9 cellular contexts compared by ENCODE assay signal in the genomic region with DNA sequence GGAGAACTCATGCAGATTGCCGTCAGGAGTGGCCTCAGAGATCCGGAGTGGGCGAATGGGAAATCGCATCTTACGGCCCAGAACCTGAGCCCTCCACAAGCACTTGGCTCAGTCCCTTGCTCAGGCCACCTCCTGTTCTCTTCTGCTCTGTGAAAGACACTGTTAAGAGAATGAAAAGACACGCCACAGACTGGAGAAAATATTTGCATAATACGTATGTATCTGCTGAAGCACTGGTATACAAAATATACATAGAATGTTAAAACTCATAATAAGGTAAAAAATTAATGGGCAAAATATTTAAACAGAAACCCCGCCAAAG. TPM values are rescaled to one million over a fixed set of nuclear protein-coding genes. Genes with fewer than 3 reads are reported as not detected.
A peak's percentile ranks its signal among the peaks of the same experiment; 100 is the strongest.
DNase-seq lines count a peak whose midpoint lies in the region; ATAC-seq and FAIRE-seq lines count a peak whose summit lies in the region.
"Had no signal": no experiment of that assay in that cellular context is flagged by ENCODE, and none has a peak within 500 bp of the region (broad histone marks: within the 10 kb centered on the region; RNA-seq: fewer than 3 reads in every experiment).

No MANE protein-coding gene starts in this region.

- H3K27me3 Mint-ChIP-seq in activated naive CD8-positive, alpha-beta T cell, result peaks cover 56% of the 10 kb centered on the region

- peaks cover 0 to 5% (median 0%) of the 10 kb centered on the region in 10 experiments; a peak in 1 of 20 replicates for H3K4me1 ChIP-seq in BLaER1 treated with 17β-estradiol and CSF1 and Interleukin-3, amounts not matched to agents 10 nM and 100 nM
- no peaks in the 10 kb centered on the region for H3K4me1 ChIP-seq in HAP-1
- no peaks in the 10 kb centered on the region for H3K4me1 ChIP-seq in mesodermal cell (ENCODE audit: control insufficient read depth, insufficient read depth, low read length, poor library complexity, severe bottlenecking)
- H3K4me1 ChIP-seq in small intestine (ENCODE audit: control insufficient read depth in 2 of 2, insufficient read depth in 1 of 2, low read depth in 1 of 2, low read length in 1 of 2), result no peaks in the 10 kb centered on the region

- DNase-seq in HAP-1 (ENCODE audit: low spot score in 2 of 2) (no peak), SHP77 (lab: John Stamatoyannopoulos, UW) (no peak), iPS-NIHi11 (ENCODE audit: low spot score) (no peak), small intestine (no peak)

- H3K4me3 Mint-ChIP-seq in activated naive CD8-positive, alpha-beta T cell, result peak overlapping the region; percentile 83

- no peak for ATAC-seq in HG03139 (IDR thresholded peaks at IDR 0.05; ENCODE audit: unreplicated experiment)

- H3K4me3 ChIP-seq in BLaER1 treated with 17β-estradiol and CSF1 and Interleukin-3, amounts not matched to agents 10 nM and 100 nM, result peak overlapping the region; percentile 52 to 74 (median 65)
- H3K4me3 ChIP-seq in HAP-1 (peak overlapping the region; percentile 38), mesodermal cell (ENCODE audit: extremely low read depth, insufficient read depth, low read length, poor library complexity, severe bottlenecking) (peak overlapping the region; percentile 53), small intestine (ENCODE audit: low read depth in 1 of 2, low read length in 2 of 2) (peak overlapping the region in 1 of 2 donors; percentile 61)

- peaks cover 0 to 21% (median 14%) of the 10 kb centered on the region in 11 experiments; a peak in 14 of 22 replicates for H3K27me3 ChIP-seq in BLaER1 treated with 17β-estradiol and CSF1 and Interleukin-3, amounts not matched to agents 10 nM and 100 nM
- H3K27me3 ChIP-seq in HAP-1 (ENCODE audit: low read depth) (0 out of 2 replicates have a peak, but pooled peaks cover 7% of the 10 kb centered on the region), small intestine (ENCODE audit: control insufficient read depth in 2 of 2, insufficient read depth in 2 of 2, low read length in 2 of 2) (peaks cover 0 to 24% of the 10 kb centered on the region in 2 donors)

- no peaks in the 10 kb centered on the region for H4K20me1 ChIP-seq in BLaER1 treated with 17β-estradiol and CSF1 and Interleukin-3, amounts not matched to agents 10 nM and 100 nM

- WGBS in mesodermal cell (ENCODE audit: insufficient coverage in 2 of 2), 2 experiments, result 8 to 17% methylated on average over 5 of the region's 8 CpGs
- WGBS in small intestine, 3 donors, result 3 to 14% (median 9%) methylated on average over 8 of the region's 8 CpGs

- no peak overlapping the region for H3K27ac ChIP-seq in BLaER1 treated with 17β-estradiol and CSF1 and Interleukin-3, amounts not matched to agents 10 nM and 100 nM
- H3K27ac ChIP-seq in mesodermal cell (ENCODE audit: low read depth, low read length, severe bottlenecking) (no peak overlapping the region), small intestine (ENCODE audit: low read depth in 1 of 2, low read length in 1 of 2) (no peak overlapping the region)
- H3K27ac ChIP-seq: neutrophil had no signal

- H3K9ac ChIP-seq in BLaER1 treated with 17β-estradiol and CSF1 and Interleukin-3, amounts not matched to agents 10 nM and 100 nM, result peak overlapping the region in 3 of 11 experiments; percentile 58 to 72 (median 70); a peak in 2 of 22 replicates

- FAIRE-seq in small intestine (lab: Jason Lieb, UNC), result no peak

- H3K9me3 Mint-ChIP-seq in activated naive CD8-positive, alpha-beta T cell (ENCODE audit: low read depth), result no peaks in the 10 kb centered on the region

- peaks cover 9 to 23% (median 15%) of the 10 kb centered on the region in 11 experiments; a peak in 21 of 22 replicates for H3K9me3 ChIP-seq in BLaER1 treated with 17β-estradiol and CSF1 and Interleukin-3, amounts not matched to agents 10 nM and 100 nM (replicated peaks in 1 of 11)
- H3K9me3 ChIP-seq in HAP-1 (no peaks in the 10 kb centered on the region), mesodermal cell (ENCODE audit: control insufficient read depth, low read length) (peaks cover 12% of the 10 kb centered on the region), small intestine (ENCODE audit: control insufficient read depth, low read depth) (no peaks in the 10 kb centered on the region)
- H3K9me3 ChIP-seq: neutrophil had no signal

- peak overlapping the region; percentile 55 to 84 (median 76); a peak in 21 of 22 replicates for H3K4me2 ChIP-seq in BLaER1 treated with 17β-estradiol and CSF1 and Interleukin-3, amounts not matched to agents 10 nM and 100 nM

- H3K27ac Mint-ChIP-seq in activated naive CD8-positive, alpha-beta T cell, result no peak overlapping the region

- peaks cover 9% of the 10 kb centered on the region for H3K4me1 Mint-ChIP-seq in activated naive CD8-positive, alpha-beta T cell (ENCODE audit: low read depth)

- in situ Hi-C loops in HAP-1 (cut with MboI; ENCODE audit: low sequenced_read_pairs), result no loop called here

- H3K36me3 Mint-ChIP-seq in activated naive CD8-positive, alpha-beta T cell, result no peaks in the 10 kb centered on the region

- H3K36me3 ChIP-seq in BLaER1 treated with 17β-estradiol and CSF1 and Interleukin-3, amounts not matched to agents 10 nM and 100 nM, result no peaks in the 10 kb centered on the region
- H3K36me3 ChIP-seq in HAP-1 (replicated peaks), result no peaks in the 10 kb centered on the region
- no peaks in the 10 kb centered on the region for H3K36me3 ChIP-seq in mesodermal cell (ENCODE audit: control insufficient read depth, insufficient read depth, low read length)
- H3K36me3 ChIP-seq in small intestine (ENCODE audit: control insufficient read depth in 2 of 2, insufficient read depth in 2 of 2, low read length in 2 of 2), result no peaks in the 10 kb centered on the region
- H3K36me3 ChIP-seq: neutrophil had no signal

RNA-seq across cellular contexts. Expression of gene POM121L2, which starts 0.8 kb away (rescaled TPM):
- not detected for polyA plus RNA-seq in mesodermal cell (2013, experiment 1 of 2)
- polyA plus RNA-seq in mesodermal cell (2013, experiment 2 of 2), result not detected
- not detected for polyA plus RNA-seq in small intestine
